ENCODE assay signal across 8 cellular contexts in genomic region chr12:53508534-53509199, GRCh38. TPM values are rescaled to one million over a fixed set of nuclear protein-coding genes. Genes with fewer than 3 reads are reported as not detected.
DNase-seq lines count a peak whose midpoint lies in the region; ATAC-seq and TF ChIP-seq lines count a peak whose summit lies in the region.

No MANE protein-coding gene starts in this region.

- H3K36me3 ChIP-seq in BE2C: peaks cover 29% of the 10 kb centered on the region

- peak; percentile 98 for TF ChIP-seq CTCF in BE2C (IDR thresholded peaks at IDR 0.05; ENCODE audit: low read depth, low read length)

- ATAC-seq in HG03439 (IDR thresholded peaks at IDR 0.05; ENCODE audit: unreplicated experiment): peak; percentile 70

- H3K9me3 ChIP-seq in BE2C: no peaks in the 10 kb centered on the region

- H3K4me3 ChIP-seq in BE2C (ENCODE audit: low read depth, low read length): no peak overlapping the region

- peak; percentile 88 for DNase-seq in BE2C
- DNase-seq in GM19238 (ENCODE audit: insufficient read length, low spot score): peak; percentile 66
- DNase-seq in NCI-H460 (ENCODE audit: extremely low read depth, low read depth): peak; percentile 86
- DNase-seq in activated CD4-positive, alpha-beta T cell treated with anti-CD3 and anti-CD28 coated beads for 1 hour: peak; percentile 72
- peak; percentile 94 for DNase-seq in cerebellar cortex (ENCODE audit: low spot score)
- DNase-seq in left kidney (ENCODE audit: low read depth, low spot score): peak; percentile 93
- DNase-seq in stimulated activated CD4-positive, alpha-beta T cell treated with anti-CD3 and anti-CD28 coated beads, TNF-alpha, amount 100 ng/mL, for 1 hour (ENCODE audit: low read depth in 3 of 3, low spot score in 1 of 3): peak; percentile 58 to 75 (median 64)

- H3K27me3 ChIP-seq in BE2C: no peaks in the 10 kb centered on the region

- H3K4me1 ChIP-seq in BE2C: no peaks in the 10 kb centered on the region; the same call in 1 of the 2 replicates

RNA-seq across cellular contexts. Expression of gene NPFF, which starts 1.4 kb away (rescaled TPM):
- 4.2 TPM for polyA plus RNA-seq in BE2C (2012; ENCODE audit: insufficient read depth, insufficient read length, low read depth)
- total RNA-seq in NCI-H460 (2014; rRNA removed; shearing (Covaris generic)): 1.0 TPM in 1 of 2 replicates, not detected in the other
- polyA plus RNA-seq in NCI-H460 (2014; cell fraction: nucleus; rRNA removed): not detected in 2 replicates

RNA-seq across cellular contexts. Expression of gene TARBP2, which starts 7.6 kb away (rescaled TPM):
- 188 TPM for polyA plus RNA-seq in BE2C (2012; ENCODE audit: insufficient read depth, insufficient read length, low read depth)
- total RNA-seq in NCI-H460 (2014; rRNA removed; shearing (Covaris generic)): 33.9 and 34.6 TPM in 2 replicates
- 87.9 and 91.7 TPM in 2 replicates for polyA plus RNA-seq in NCI-H460 (2014; cell fraction: nucleus; rRNA removed)

RNA-seq across cellular contexts. Expression of gene MAP3K12, which starts 9.4 kb away (rescaled TPM):
- polyA plus RNA-seq in BE2C (2012; ENCODE audit: insufficient read depth, insufficient read length, low read depth): 61.5 TPM
- 4.5 and 6.3 TPM in 2 replicates for total RNA-seq in NCI-H460 (2014; rRNA removed; shearing (Covaris generic))
- polyA plus RNA-seq in NCI-H460 (2014; cell fraction: nucleus; rRNA removed): 10.9 and 28.7 TPM in 2 replicates

RNA-seq across cellular contexts. Expression of gene PCBP2, which starts 56.8 kb away (rescaled TPM):
- polyA plus RNA-seq in BE2C (2012; ENCODE audit: insufficient read depth, insufficient read length, low read depth): 985 TPM
- 215 and 326 TPM in 2 replicates for total RNA-seq in NCI-H460 (2014; rRNA removed; shearing (Covaris generic))
- polyA plus RNA-seq in NCI-H460 (2014; cell fraction: nucleus; rRNA removed): 300 and 331 TPM in 2 replicates
